In genomic region chr11:67709806-67710205, GRCh38 we compare ENCODE assay signal across 7 cellular contexts. TPM values are rescaled to one million over a fixed set of nuclear protein-coding genes. Genes with fewer than 3 reads are reported as not detected.
"Had no signal": no experiment of that assay in that cellular context is flagged by ENCODE, and none has a peak within 500 bp of the region (broad histone marks: within the 10 kb centered on the region; RNA-seq: fewer than 3 reads in every experiment).

No MANE protein-coding gene starts in this region.

RNA-seq across cellular contexts. Expression of gene ALDH3B2, which starts 35.4 kb away (rescaled TPM):
- total RNA-seq: GM23248, GM23338, H1, H4, H7, H9, HFFc6 had no signal

RNA-seq across cellular contexts. Expression of gene ACY3, which starts 59.3 kb away (rescaled TPM):
- total RNA-seq: GM23248, H1, H7, H9, HFFc6 had no signal
